In genomic region chr10:34689053-34689452, GRCh38 we compare ENCODE assay signal across 16 cellular contexts.
DNase-seq lines count a peak whose midpoint lies in the region; ATAC-seq and TF ChIP-seq lines count a peak whose summit lies in the region.
"Had no signal": no experiment of that assay in that cellular context is flagged by ENCODE, and none has a peak within 500 bp of the region (broad histone marks: within the 10 kb centered on the region; RNA-seq: fewer than 3 reads in every experiment).

No MANE protein-coding gene starts in this region.

- DNase-seq in NCI-H1105 (lab: John Stamatoyannopoulos, UW) (peak; percentile 39), NCI-H1105 treated with DMSO at 0.1 percent for 48 hours (lab: John Stamatoyannopoulos, UW) (no peak), RWPE2 (ENCODE audit: low spot score) (no peak), fibroblast of lung (ENCODE audit: low read depth in 2 of 2) (peak; percentile 73 to 77), osteocyte (ENCODE audit: extremely low spot score, unreplicated experiment) (no peak), erythroblast (lab: John Stamatoyannopoulos, UW) (no peak), KBM-7 (no peak), HK-2 (ENCODE audit: unreplicated experiment) (no peak)
- DNase-seq: activated CD4-positive, CD25-positive, alpha-beta regulatory T cell; activated CD8-positive, alpha-beta memory T cell treated with anti-CD3 and anti-CD28 coated beads, Interleukin-2, amount 50 U/mL, for 48 hours; activated naive CD8-positive, alpha-beta T cell treated with anti-CD3 and anti-CD28 coated beads for 36 hours; dorsolateral prefrontal cortex; glutamatergic neuron; left colon; testis had no signal

- H2AFZ ChIP-seq in fibroblast of lung (ENCODE audit: low read length): no peak overlapping the region

- H3K27ac ChIP-seq in RWPE2 (ENCODE audit: poor library complexity, severe bottlenecking): no peak overlapping the region
- H3K27ac ChIP-seq in fibroblast of lung (ENCODE audit: insufficient read depth, low read length): no peak overlapping the region
- H3K27ac ChIP-seq: testis had no signal

- H3K9ac ChIP-seq in fibroblast of lung (ENCODE audit: insufficient read depth, low read length): no peak overlapping the region

- H3K36me3 Mint-ChIP-seq in osteocyte (ENCODE audit: unreplicated experiment): peaks cover 5% of the 10 kb centered on the region
- H3K36me3 Mint-ChIP-seq: activated naive CD8-positive, alpha-beta T cell treated with anti-CD3 and anti-CD28 coated beads for 36 hours; IgD-negative memory B cell had no signal

- 0 out of 3 replicates have a peak, but pooled peaks have one; percentile 52 for ATAC-seq in RWPE2 (ENCODE audit: low read depth)
- ATAC-seq: left colon had no signal

- no peaks in the 10 kb centered on the region for H3K79me2 ChIP-seq in fibroblast of lung (ENCODE audit: control insufficient read depth, insufficient read depth, low read length)

- H4K20me1 ChIP-seq in fibroblast of lung (ENCODE audit: control insufficient read depth, extremely low read depth, insufficient read depth, low read length): no peaks in the 10 kb centered on the region

- H3K4me3 ChIP-seq in RWPE2 (ENCODE audit: severe bottlenecking): no peak overlapping the region
- H3K4me3 ChIP-seq in fibroblast of lung (replicated peaks in 1 of 4; ENCODE audit: control extremely low read depth in 1 of 4, insufficient read depth in 1 of 4, low read depth in 3 of 4, low read length in 4 of 4): no peak overlapping the region
- H3K4me3 ChIP-seq: testis had no signal

- H3K4me1 ChIP-seq in RWPE2 (ENCODE audit: insufficient read depth, poor library complexity, severe bottlenecking): peaks cover 13% of the 10 kb centered on the region
- H3K4me1 ChIP-seq in fibroblast of lung (ENCODE audit: control insufficient read depth, extremely low read depth, insufficient read depth, low read length): peaks cover 11% of the 10 kb centered on the region
- H3K4me1 ChIP-seq: testis had no signal

- H3K27me3 Mint-ChIP-seq in osteocyte (ENCODE audit: unreplicated experiment): no peaks in the 10 kb centered on the region
- H3K27me3 Mint-ChIP-seq: activated naive CD8-positive, alpha-beta T cell treated with anti-CD3 and anti-CD28 coated beads for 36 hours had no signal

- TF ChIP-seq CTCF in RWPE2 (IDR thresholded peaks at IDR 0.05; ENCODE audit: poor library complexity, severe bottlenecking): no peak
- no peak for TF ChIP-seq CTCF in fibroblast of lung (conservative IDR thresholded peaks at IDR 0.05 in 1 of 2, IDR thresholded peaks at IDR 0.05 in 1 of 2; ENCODE audit: low read depth in 1 of 2, low read length in 2 of 2)
- TF ChIP-seq CTCF in osteocyte (IDR thresholded peaks at IDR 0.05): no peak

- H3K27me3 ChIP-seq in RWPE2 (ENCODE audit: insufficient read depth, poor library complexity, severe bottlenecking) (no peaks in the 10 kb centered on the region), fibroblast of lung (ENCODE audit: control insufficient read depth, insufficient read depth, low read length) (no peaks in the 10 kb centered on the region)
- H3K27me3 ChIP-seq: dorsolateral prefrontal cortex, testis had no signal

- peak overlapping the region; percentile 13 for H3K4me2 ChIP-seq in fibroblast of lung (ENCODE audit: extremely low read depth, insufficient read depth, low read length)

- H3K9me3 ChIP-seq in RWPE2 (ENCODE audit: severe bottlenecking): no peaks in the 10 kb centered on the region
- no peaks in the 10 kb centered on the region for H3K9me3 ChIP-seq in fibroblast of lung (ENCODE audit: control insufficient read depth, insufficient read depth, low read depth, low read length)
- H3K9me3 ChIP-seq: testis had no signal

- H3K36me3 ChIP-seq in RWPE2 (ENCODE audit: low read depth): peaks cover 3% of the 10 kb centered on the region; the same call in 1 of the 2 replicates
- no peaks in the 10 kb centered on the region for H3K36me3 ChIP-seq in fibroblast of lung (ENCODE audit: control insufficient read depth, insufficient read depth, low read length)

- H3K4me3 Mint-ChIP-seq in osteocyte (ENCODE audit: unreplicated experiment): no peak overlapping the region
- H3K4me3 Mint-ChIP-seq: activated naive CD8-positive, alpha-beta T cell treated with anti-CD3 and anti-CD28 coated beads for 36 hours; IgD-negative memory B cell had no signal

- H3K4me1 Mint-ChIP-seq in osteocyte (ENCODE audit: unreplicated experiment): peaks cover 27% of the 10 kb centered on the region
- H3K4me1 Mint-ChIP-seq: activated naive CD8-positive, alpha-beta T cell treated with anti-CD3 and anti-CD28 coated beads for 36 hours; IgD-negative memory B cell had no signal

- in situ Hi-C loops in KBM-7 (cut with MboI; ENCODE audit: low pct_unique_long_range_greater_than_20kb, low sequenced_read_pairs): no loop called here

- peaks cover 3% of the 10 kb centered on the region for H3K9me3 Mint-ChIP-seq in osteocyte (ENCODE audit: unreplicated experiment)
- H3K9me3 Mint-ChIP-seq: activated naive CD8-positive, alpha-beta T cell treated with anti-CD3 and anti-CD28 coated beads for 36 hours had no signal

- H3K27ac Mint-ChIP-seq in osteocyte (ENCODE audit: unreplicated experiment): peak overlapping the region; percentile 32
- H3K27ac Mint-ChIP-seq: activated naive CD8-positive, alpha-beta T cell treated with anti-CD3 and anti-CD28 coated beads for 36 hours; IgD-negative memory B cell had no signal

- TF ChIP-seq POLR2A in erythroblast (IDR thresholded peaks at IDR 0.05; ENCODE audit: low read length): no peak

Comparison
In these comparisons a context has a peak if more than half of its experiments do, and no peak if none do; other contexts are left out.
1. DNase-seq: peak in NCI-H1105 (single experiment) and fibroblast of lung (2 of 2); none in NCI-H1105 treated with DMSO at 0.1 percent for 48 hours (single experiment), RWPE2 (single experiment), osteocyte (single experiment), erythroblast (0 of 2), KBM-7 (single experiment) and HK-2 (single experiment).